Comparison of ENCODE assay signal across 13 cellular contexts in the genomic region with DNA sequence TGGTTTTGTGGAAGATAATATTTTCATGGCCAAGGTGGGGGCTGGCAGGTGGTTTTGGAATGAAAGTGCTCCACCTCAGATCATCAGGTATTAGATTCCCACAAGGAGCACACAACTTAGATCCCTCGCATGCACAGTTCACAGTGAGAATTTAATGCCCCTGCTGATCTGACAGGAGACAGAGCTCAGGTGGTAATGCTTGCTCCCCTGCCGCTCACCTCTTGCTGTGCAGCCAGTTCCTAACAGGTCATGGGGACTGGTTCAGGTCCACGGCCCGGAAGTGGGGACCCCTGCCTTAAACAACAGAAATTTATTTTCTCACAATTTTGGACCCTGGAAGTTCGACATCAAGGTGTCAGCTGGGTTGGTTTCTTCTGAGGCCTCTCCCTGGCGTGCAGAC.
DNase-seq lines count a peak whose midpoint lies in the region; TF ChIP-seq lines count a peak whose summit lies in the region.
"Had no signal": no experiment of that assay in that cellular context is flagged by ENCODE, and none has a peak within 500 bp of the region (broad histone marks: within the 10 kb centered on the region; RNA-seq: fewer than 3 reads in every experiment).

No MANE protein-coding gene starts in this region.

- no peaks in the 10 kb centered on the region for H3K27me3 ChIP-seq in endodermal cell (ENCODE audit: control insufficient read depth, insufficient read depth, low read length, poor library complexity, severe bottlenecking)

- H3K4me3 Mint-ChIP-seq in brain, result peak overlapping the region in 1 of 5 experiments; percentile 39
- H3K4me3 Mint-ChIP-seq in endodermal cell, result no peak overlapping the region
- H3K4me3 Mint-ChIP-seq: B cell; CD4-positive, alpha-beta T cell had no signal

- no peaks in the 10 kb centered on the region for H3K36me3 ChIP-seq in endodermal cell (ENCODE audit: control insufficient read depth, insufficient read depth, low read length)

- in situ Hi-C loops in GM13976 (cut with MboI; ENCODE audit: low sequenced_read_pairs, unreplicated experiment), result loop anchor here (25.0 kb wide), 1 partner anchor 478 kb away; no protein-coding TSS in a partner anchor

- H3K27ac Mint-ChIP-seq in brain (peak overlapping the region; percentile 22 to 99 (median 92)), endodermal cell (no peak overlapping the region)
- H3K27ac Mint-ChIP-seq: B cell; CD4-positive, alpha-beta T cell had no signal

- H3K27me3 Mint-ChIP-seq in brain, result no peaks in the 10 kb centered on the region
- peaks cover under 1% of the 10 kb centered on the region for H3K27me3 Mint-ChIP-seq in endodermal cell (ENCODE audit: insufficient read depth)
- H3K27me3 Mint-ChIP-seq: B cell; CD4-positive, alpha-beta T cell had no signal

- H3K4me1 Mint-ChIP-seq in brain (peaks cover 68% of the 10 kb centered on the region), endodermal cell (peaks cover 43% of the 10 kb centered on the region)

- no peak overlapping the region for H3K9ac ChIP-seq in endodermal cell (ENCODE audit: extremely low read depth, low read length, poor library complexity, severe bottlenecking)

- H3K4me1 ChIP-seq in endodermal cell (ENCODE audit: control insufficient read depth, insufficient read depth, low read length), result peaks cover 19% of the 10 kb centered on the region

- H3K4me3 ChIP-seq in endodermal cell (ENCODE audit: low read length), result no peak overlapping the region

- H3K27ac ChIP-seq in temporal lobe (ENCODE audit: low read depth, low read length) (peak overlapping the region; percentile 93), endodermal cell (ENCODE audit: low read depth, low read length) (no peak overlapping the region)

- WGBS in endodermal cell (ENCODE audit: insufficient coverage in 1 of 2, insufficient read length in 1 of 2), 2 experiments, result 91 to 98% methylated on average over 6 of the region's 6 CpGs

- H3K9me3 Mint-ChIP-seq in brain (peaks cover 0 to 6% (median 0%) of the 10 kb centered on the region in 5 experiments), endodermal cell (no peaks in the 10 kb centered on the region)

- H3K9me3 ChIP-seq in endodermal cell (ENCODE audit: control insufficient read depth, low read length), result no peaks in the 10 kb centered on the region

- no peaks in the 10 kb centered on the region for H3K36me3 Mint-ChIP-seq in brain
- H3K36me3 Mint-ChIP-seq in endodermal cell (ENCODE audit: low read depth), result peaks cover 1% of the 10 kb centered on the region

- TF ChIP-seq CTCF in brain (conservative IDR thresholded peaks at IDR 0.05), result no peak
- TF ChIP-seq CTCF in GM13976 (IDR thresholded peaks at IDR 0.05; ENCODE audit: borderline replicate concordance, control extremely low read depth, extremely low read depth, insufficient read depth, missing control alignments), result no peak
- no peak for TF ChIP-seq CTCF in endodermal cell (conservative IDR thresholded peaks at IDR 0.05)

- DNase-seq in NCI-H69 (lab: John Stamatoyannopoulos, UW) (peak; percentile 24), left kidney (ENCODE audit: low read depth, low spot score) (peak; percentile 21), GM13976 (ENCODE audit: low spot score) (no peak), endodermal cell (no peak), putamen (ENCODE audit: low spot score) (no peak)
- DNase-seq: C1 segment of cervical spinal cord; Calu3; CD4-positive, alpha-beta T cell; DMS 273 treated with DMSO at 0.1 percent for 48 hours; HCEC 1CT had no signal

Comparison
In these comparisons a context has a peak if more than half of its experiments do, and no peak if none do; other contexts are left out.
1. DNase-seq: peak in NCI-H69 (single experiment) and left kidney (single experiment); none in GM13976 (single experiment), endodermal cell (single experiment) and putamen (single experiment).